Comparison of ENCODE assay signal across 8 cellular contexts in genomic region chr9:136644593-136645342, GRCh38. TPM values are rescaled to one million over a fixed set of nuclear protein-coding genes. Genes with fewer than 3 reads are reported as not detected.
DNase-seq lines count a peak whose midpoint lies in the region; ATAC-seq and TF ChIP-seq lines count a peak whose summit lies in the region.

No MANE protein-coding gene starts in this region.

- no peaks in the 10 kb centered on the region for H3K79me2 ChIP-seq in GM23338 (replicated peaks; ENCODE audit: insufficient read depth)

- H3K4me3 Mint-ChIP-seq in GM23338 = no peak overlapping the region
- H3K4me3 Mint-ChIP-seq in activated naive CD8-positive, alpha-beta T cell treated with anti-CD3 and anti-CD28 coated beads, Interleukin-2, amount 10 ng/mL, durations not matched to agents 7 days and 5 days = no peak overlapping the region

- no peaks in the 10 kb centered on the region for H4K20me1 ChIP-seq in GM23338 (replicated peaks; ENCODE audit: insufficient read depth)

- no peak overlapping the region for H3K9ac ChIP-seq in SK-N-MC (ENCODE audit: insufficient read length)

- H3K27ac ChIP-seq in GM23338 (ENCODE audit: low read depth) (no peak overlapping the region), SK-N-MC (no peak overlapping the region)

- no peaks in the 10 kb centered on the region for H3K9me3 Mint-ChIP-seq in GM23338
- no peaks in the 10 kb centered on the region for H3K9me3 Mint-ChIP-seq in activated naive CD8-positive, alpha-beta T cell treated with anti-CD3 and anti-CD28 coated beads, Interleukin-2, amount 10 ng/mL, durations not matched to agents 7 days and 5 days

- DNase-seq in AG10803 (ENCODE audit: low read depth) = no peak
- peak; percentile 79 for DNase-seq in GM23338 (ENCODE audit: low spot score)
- DNase-seq in SK-N-MC (ENCODE audit: low read depth, low spot score) = no peak
- peak; percentile 80 for DNase-seq in activated naive CD8-positive, alpha-beta T cell treated with anti-CD3 and anti-CD28 coated beads, Interleukin-2, amount 10 ng/mL, durations not matched to agents 7 days and 5 days
- DNase-seq in left ventricle myocardium superior = peak; percentile 94
- DNase-seq in sciatic nerve (ENCODE audit: low spot score) = peak; percentile 86
- no peak for DNase-seq in NCI-H187 (lab: John Stamatoyannopoulos, UW)

- peak overlapping the region; percentile 70; the same call in 1 of the 2 replicates for H3K4me2 ChIP-seq in GM23338

- TF ChIP-seq CTCF in AG10803 (conservative IDR thresholded peaks at IDR 0.05; ENCODE audit: low read length) (peak; percentile 63), GM23338 (conservative IDR thresholded peaks at IDR 0.05; ENCODE audit: low read depth in 2 of 2) (peak; percentile 69 to 87)

- H3K9me2 ChIP-seq in GM23338 (ENCODE audit: insufficient read depth) = no peaks in the 10 kb centered on the region

- peak; percentile 84 for ATAC-seq in GM23338
- ATAC-seq in activated naive CD8-positive, alpha-beta T cell treated with anti-CD3 and anti-CD28 coated beads, Interleukin-2, amount 10 ng/mL, durations not matched to agents 7 days and 5 days (ENCODE audit: low read depth) = peak; percentile 96
- peak; percentile 80 for ATAC-seq in left ventricle myocardium superior
- peak; percentile 85 for ATAC-seq in sciatic nerve
- ATAC-seq in HG02588 (IDR thresholded peaks at IDR 0.05; ENCODE audit: unreplicated experiment) = no peak

- H2AFZ ChIP-seq in GM23338 = peak overlapping the region; percentile 96

- H3K9me3 ChIP-seq in SK-N-MC (ENCODE audit: low read depth, low read length) = no peaks in the 10 kb centered on the region

- H3K27me3 ChIP-seq in GM23338 (ENCODE audit: insufficient read depth) = no peaks in the 10 kb centered on the region

- intact Hi-C loops in left ventricle myocardium superior (cut with micrococcal nuclease) (no loop called here), sciatic nerve (cut with DNase I) (no loop called here)

- no peaks in the 10 kb centered on the region for H3K36me3 Mint-ChIP-seq in GM23338 (ENCODE audit: low read depth)
- no peaks in the 10 kb centered on the region for H3K36me3 Mint-ChIP-seq in activated naive CD8-positive, alpha-beta T cell treated with anti-CD3 and anti-CD28 coated beads, Interleukin-2, amount 10 ng/mL, durations not matched to agents 7 days and 5 days

- H3K36me3 ChIP-seq in GM23338 (ENCODE audit: insufficient read depth) (no peaks in the 10 kb centered on the region), SK-N-MC (ENCODE audit: insufficient read depth, low read length) (no peaks in the 10 kb centered on the region)

- H3K27ac Mint-ChIP-seq in GM23338 = no peak overlapping the region
- H3K27ac Mint-ChIP-seq in activated naive CD8-positive, alpha-beta T cell treated with anti-CD3 and anti-CD28 coated beads, Interleukin-2, amount 10 ng/mL, durations not matched to agents 7 days and 5 days = no peak overlapping the region

- H3K4me1 Mint-ChIP-seq in GM23338 = peaks cover 4% of the 10 kb centered on the region; the same call in 1 of the 3 replicates
- H3K4me1 Mint-ChIP-seq in activated naive CD8-positive, alpha-beta T cell treated with anti-CD3 and anti-CD28 coated beads, Interleukin-2, amount 10 ng/mL, durations not matched to agents 7 days and 5 days = no peaks in the 10 kb centered on the region

- peaks cover 2% of the 10 kb centered on the region for H3K27me3 Mint-ChIP-seq in GM23338 (ENCODE audit: insufficient read depth, low read depth, poor library complexity)
- peaks cover 46% of the 10 kb centered on the region for H3K27me3 Mint-ChIP-seq in activated naive CD8-positive, alpha-beta T cell treated with anti-CD3 and anti-CD28 coated beads, Interleukin-2, amount 10 ng/mL, durations not matched to agents 7 days and 5 days

- H3K4me3 ChIP-seq in AG10803 (ENCODE audit: low read length) = no peak overlapping the region
- H3K4me3 ChIP-seq in GM23338 = peak overlapping the region; percentile 45; the same call in 1 of the 2 replicates
- H3K4me3 ChIP-seq in SK-N-MC = peak overlapping the region; percentile 46

- H3K4me1 ChIP-seq in GM23338 (ENCODE audit: insufficient read depth) = no peaks in the 10 kb centered on the region; the same call in 1 of the 2 replicates

- POLR2A ChIA-PET in activated naive CD8-positive, alpha-beta T cell treated with anti-CD3 and anti-CD28 coated beads, Interleukin-2, amount 10 ng/mL, durations not matched to agents 7 days and 5 days (lab: Charles Lee) = no interaction called here

- no peaks in the 10 kb centered on the region; the same call in 1 of the 2 replicates for H3F3A ChIP-seq in GM23338 (replicated peaks; ENCODE audit: low read depth)

TF ChIP-seq in GM23338, 12 proteins besides CTCF, POLR2A, EP300 and RAD21:
- TF ChIP-seq EZH2 (IDR thresholded peaks at IDR 0.05; ENCODE audit: low read depth, unreplicated experiment) (no peak), CREB1 (CRISPR knock-in tag; IDR thresholded peaks at IDR 0.05; ENCODE audit: low read depth) (peak; percentile 46)

RNA-seq across cellular contexts. Expression of gene EGFL7, which starts 17.9 kb away (rescaled TPM):
- total RNA-seq in GM23338 (2014; rRNA removed; shearing (Covaris generic)) = 56.1 and 60.8 TPM in 2 replicates
- polyA plus RNA-seq in GM23338 (2016; fragmentation: Nextera tagmentation; extraction: Ambion mirVana) = 38.2 and 44.4 TPM in 2 replicates
- 1 to 10 TPM in 1 of 2 experiments, under 1 TPM in 1; 1.00 to 1.1 TPM for total RNA-seq in activated naive CD8-positive, alpha-beta T cell treated with anti-CD3 and anti-CD28 coated beads, Interleukin-2, amount 10 ng/mL, durations not matched to agents 7 days and 5 days
- 63.8 TPM for total RNA-seq in left ventricle myocardium superior
- 242 TPM for total RNA-seq in sciatic nerve

RNA-seq across cellular contexts. Expression of gene AGPAT2, which starts 42.5 kb away (rescaled TPM):
- total RNA-seq in GM23338 (2014; rRNA removed; shearing (Covaris generic)) = 33.3 and 44.7 TPM in 2 replicates
- 31.8 and 34.4 TPM in 2 replicates for polyA plus RNA-seq in GM23338 (2016; fragmentation: Nextera tagmentation; extraction: Ambion mirVana)
- total RNA-seq in activated naive CD8-positive, alpha-beta T cell treated with anti-CD3 and anti-CD28 coated beads, Interleukin-2, amount 10 ng/mL, durations not matched to agents 7 days and 5 days = 10 to 100 TPM; 21.6 to 24.8 TPM
- total RNA-seq in left ventricle myocardium superior (53.8 TPM), sciatic nerve (33.9 TPM)

Comparison
In these comparisons a context has a peak if more than half of its experiments do, and no peak if none do; other contexts are left out.
1. DNase-seq: peak in GM23338 (single experiment), activated naive CD8-positive, alpha-beta T cell treated with anti-CD3 and anti-CD28 coated beads, Interleukin-2, amount 10 ng/mL, durations not matched to agents 7 days and 5 days (single experiment), left ventricle myocardium superior (single experiment) and sciatic nerve (single experiment); none in AG10803 (single experiment), SK-N-MC (single experiment) and NCI-H187 (0 of 2).
2. RNA of gene EGFL7, which starts 17.9 kb away (total RNA-seq): 242 TPM in sciatic nerve (single experiment), 63.8 TPM in left ventricle myocardium superior (single experiment) and 56.1 to 60.8 TPM in GM23338; 1.00 to 1.1 TPM in activated naive CD8-positive, alpha-beta T cell treated with anti-CD3 and anti-CD28 coated beads, Interleukin-2, amount 10 ng/mL, durations not matched to agents 7 days and 5 days; every median in the first group is over 10 times any median in the second.